8 cellular contexts compared by ENCODE assay signal in genomic region chr10:67790534-67791408, GRCh38. TPM values are rescaled to one million over a fixed set of nuclear protein-coding genes. Genes with fewer than 3 reads are reported as not detected.
DNase-seq lines count a peak whose midpoint lies in the region; ATAC-seq, FAIRE-seq and TF ChIP-seq lines count a peak whose summit lies in the region.

No MANE protein-coding gene starts in this region.

- intact Hi-C loops in posterior cingulate gyrus (cut with DNase I): no loop called here

- H3K27ac Mint-ChIP-seq in T-helper 17 cell: no peak overlapping the region

- DNase-seq in GM12891 (ENCODE audit: insufficient read length, low spot score): no peak
- DNase-seq in T-helper 17 cell: no peak
- no peak for DNase-seq in DMS 273 (lab: John Stamatoyannopoulos, UW; ENCODE audit: unreplicated experiment)
- DNase-seq in posterior cingulate gyrus: no peak
- no peak for DNase-seq in RKO (ENCODE audit: low spot score)

- TF ChIP-seq POLR2A in GM12891 (IDR thresholded peaks at IDR 0.05; ENCODE audit: low read depth, low read length): no peak

- H3K4me3 Mint-ChIP-seq in T-helper 17 cell: peak overlapping the region; percentile 31

- H3K36me3 Mint-ChIP-seq in T-helper 17 cell (ENCODE audit: low read depth): no peaks in the 10 kb centered on the region

- no peaks in the 10 kb centered on the region for H3K9me3 ChIP-seq in T-helper 17 cell (ENCODE audit: control insufficient read depth, low read length, poor library complexity, severe bottlenecking)

- ATAC-seq in HG02981 (IDR thresholded peaks at IDR 0.05; ENCODE audit: unreplicated experiment) (peak; percentile 54), T-helper 17 cell (peak; percentile 60), HG03139 (IDR thresholded peaks at IDR 0.05; ENCODE audit: unreplicated experiment) (no peak)

- H3K4me1 Mint-ChIP-seq in T-helper 17 cell: peaks cover 18% of the 10 kb centered on the region

- no peaks in the 10 kb centered on the region for H3K27me3 Mint-ChIP-seq in T-helper 17 cell

- FAIRE-seq in GM12891 (lab: Jason Lieb, UNC) (peak; percentile 60), islet of Langerhans (lab: Jason Lieb, UNC) (peak; percentile 97)

TF ChIP-seq in GM12891, 5 proteins besides CTCF, POLR2A, EP300 and RAD21:
- TF ChIP-seq TAF1 (IDR thresholded peaks at IDR 0.05; ENCODE audit: low read depth, low read length): no peak
- TF ChIP-seq POLR2AphosphoS5 (IDR thresholded peaks at IDR 0.05; ENCODE audit: low read depth, low read length): no peak
- no peak for TF ChIP-seq SPI1 (IDR thresholded peaks at IDR 0.05; ENCODE audit: low read depth, low read length)
- no peak for TF ChIP-seq POU2F2 (IDR thresholded peaks at IDR 0.05; ENCODE audit: low read depth, low read length)
- TF ChIP-seq PAX5 (IDR thresholded peaks at IDR 0.05; ENCODE audit: insufficient read depth, low read length, severe bottlenecking): no peak

RNA-seq across cellular contexts. Expression of gene DNAJC12, which starts 47.2 kb away (rescaled TPM):
- polyA plus RNA-seq in GM12891 (2012; ENCODE audit: low read depth, missing spikeins): 1.5 TPM
- not detected for total RNA-seq in T-helper 17 cell
